2 cellular contexts compared by ENCODE assay signal in the genomic region with DNA sequence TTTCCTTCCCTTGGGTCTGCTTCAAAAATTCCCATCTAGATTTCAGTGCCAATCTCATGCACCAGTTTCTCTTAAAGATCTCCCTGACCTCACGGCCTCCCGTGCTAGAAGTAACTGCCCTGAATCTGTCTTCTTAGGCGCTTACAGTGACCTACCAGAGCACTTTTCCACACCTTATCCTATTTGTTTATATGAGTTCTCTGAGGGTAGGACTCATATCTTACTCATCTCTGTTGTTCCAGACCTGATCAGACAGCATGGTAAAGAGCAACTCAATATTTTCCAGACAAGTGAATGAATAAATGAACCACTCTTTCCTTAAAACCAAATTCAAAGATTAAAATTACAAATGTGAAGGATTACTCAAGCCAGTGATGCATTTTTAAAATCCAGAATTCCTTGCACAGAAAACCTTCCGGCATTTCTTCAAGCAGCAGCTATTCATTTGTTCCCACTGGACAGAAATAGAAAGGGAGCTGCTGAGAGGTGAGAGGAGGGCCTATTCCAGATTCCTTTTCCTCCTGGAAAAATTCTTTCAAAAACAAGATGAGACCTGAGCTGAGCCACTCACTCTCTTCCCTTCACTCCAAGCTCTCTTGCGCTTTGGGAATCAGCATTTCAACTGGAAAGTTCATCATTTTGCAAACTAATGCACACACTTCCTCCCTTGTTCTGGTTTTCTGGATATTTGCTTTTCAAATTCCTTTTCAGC.
TF ChIP-seq lines count a peak whose summit lies in the region.

No MANE protein-coding gene starts in this region.

TF ChIP-seq in GM23338, 12 proteins besides CTCF, POLR2A, EP300 and RAD21 (continued from another document):
- TF ChIP-seq REST (IDR thresholded peaks at IDR 0.05; ENCODE audit: unreplicated experiment) (no peak), JUNB (IDR thresholded peaks at IDR 0.05; ENCODE audit: unreplicated experiment) (no peak), ZNF462 (CRISPR knock-in tag; IDR thresholded peaks at IDR 0.05) (no peak), STAT1 (IDR thresholded peaks at IDR 0.05; ENCODE audit: unreplicated experiment) (no peak)

TF ChIP-seq in WTC11, 78 proteins besides CTCF, POLR2A, EP300 and RAD21 (continued from another document):
- TF ChIP-seq, protein P1, sequence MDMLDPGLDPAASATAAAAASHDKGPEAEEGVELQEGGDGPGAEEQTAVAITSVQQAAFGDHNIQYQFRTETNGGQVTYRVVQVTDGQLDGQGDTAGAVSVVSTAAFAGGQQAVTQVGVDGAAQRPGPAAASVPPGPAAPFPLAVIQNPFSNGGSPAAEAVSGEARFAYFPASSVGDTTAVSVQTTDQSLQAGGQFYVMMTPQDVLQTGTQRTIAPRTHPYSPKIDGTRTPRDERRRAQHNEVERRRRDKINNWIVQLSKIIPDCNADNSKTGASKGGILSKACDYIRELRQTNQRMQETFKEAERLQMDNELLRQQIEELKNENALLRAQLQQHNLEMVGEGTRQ (CRISPR knock-in tag; IDR thresholded peaks at IDR 0.05), result no peak
- TF ChIP-seq JAZF1 (CRISPR knock-in tag; IDR thresholded peaks at IDR 0.05) (no peak), IRF2 (CRISPR knock-in tag; IDR thresholded peaks at IDR 0.05; ENCODE audit: borderline replicate concordance, low read depth) (no peak), CREB1 (CRISPR knock-in tag; IDR thresholded peaks at IDR 0.05) (no peak), TCF7 (CRISPR knock-in tag; IDR thresholded peaks at IDR 0.05; ENCODE audit: low read depth) (no peak)
